Comparison of ENCODE assay signal across 18 cellular contexts in the genomic region with DNA sequence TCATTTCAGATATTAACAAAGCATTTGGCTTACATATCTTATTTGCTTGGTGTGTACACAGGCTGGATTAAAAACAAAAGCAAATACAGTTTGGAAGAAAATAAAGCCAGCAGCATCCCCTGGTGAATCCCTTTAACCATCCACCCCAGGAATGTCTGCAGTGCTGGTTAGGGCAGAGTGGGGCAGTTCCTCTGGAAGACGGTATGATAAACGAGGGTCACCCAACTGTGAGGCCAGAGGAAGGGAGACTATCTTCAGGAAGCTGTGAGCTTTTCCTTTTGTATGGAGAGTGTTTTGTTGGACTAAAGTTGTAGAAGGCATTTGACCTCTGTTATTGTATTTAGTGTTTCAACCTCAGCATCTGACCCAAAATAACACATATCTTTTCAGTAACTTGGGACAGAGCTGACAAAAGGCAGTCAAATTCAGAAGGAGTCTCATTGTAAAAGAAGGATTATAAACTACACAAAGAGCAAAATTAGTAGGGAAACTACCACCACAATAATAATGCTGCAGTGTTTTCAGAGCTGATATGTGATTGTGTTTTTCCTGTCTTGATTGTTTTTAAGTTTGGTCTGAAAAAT.
DNase-seq lines count a peak whose midpoint lies in the region; FAIRE-seq and TF ChIP-seq lines count a peak whose summit lies in the region.
"Had no signal": no experiment of that assay in that cellular context is flagged by ENCODE, and none has a peak within 500 bp of the region (broad histone marks: within the 10 kb centered on the region; RNA-seq: fewer than 3 reads in every experiment).

No MANE protein-coding gene starts in this region.

- FAIRE-seq in astrocyte (lab: Jason Lieb, UNC) = peak; percentile 34
- FAIRE-seq: K562 had no signal

- POLR2A ChIA-PET in activated CD4-positive, alpha-beta T cell treated with anti-CD3 and anti-CD28 coated beads, Interleukin-2, amount 10 ng/mL, durations not matched to agents 7 days and 5 days (lab: Charles Lee) = interaction anchor here (0.6 kb wide), 1 partner anchor 47 kb away, joined by 5 read pairs; no protein-coding TSS in a partner anchor

- H3K9ac ChIP-seq in astrocyte (ENCODE audit: low read length) (no peak overlapping the region), iPS-20b (ENCODE audit: low read depth, low read length) (peak overlapping the region; percentile 29; the same call in 1 of the 2 replicates)

- peaks cover 16% of the 10 kb centered on the region for H4K20me1 ChIP-seq in astrocyte (ENCODE audit: insufficient read depth, low read length)

- H3K79me2 ChIP-seq in astrocyte (ENCODE audit: insufficient read depth, low read length) = peaks cover 48% of the 10 kb centered on the region

- H3K9me3 ChIP-seq in astrocyte (ENCODE audit: insufficient read depth, low read depth, low read length) (no peaks in the 10 kb centered on the region), iPS-20b (ENCODE audit: insufficient read depth, low read depth, low read length) (no peaks in the 10 kb centered on the region)
- H3K9me3 ChIP-seq: mucosa of descending colon, neutrophil, thoracic aorta had no signal

- H3K27ac ChIP-seq in astrocyte (ENCODE audit: low read depth, low read length) (no peak overlapping the region), iPS-20b (ENCODE audit: low read length) (no peak overlapping the region)
- H3K27ac ChIP-seq: RWPE1 had no signal

- no peaks in the 10 kb centered on the region for H3K36me3 Mint-ChIP-seq in astrocyte (ENCODE audit: low read depth, unreplicated experiment)
- H3K36me3 Mint-ChIP-seq in activated CD4-positive, alpha-beta T cell treated with anti-CD3 and anti-CD28 coated beads, Interleukin-2, amount 10 ng/mL, durations not matched to agents 7 days and 5 days (ENCODE audit: low read depth) = no peaks in the 10 kb centered on the region
- H3K36me3 Mint-ChIP-seq: CD8-positive, alpha-beta memory T cell had no signal

- H3K36me3 ChIP-seq in H7 (replicated peaks; ENCODE audit: control insufficient read depth, insufficient read depth, low read length) = no peaks in the 10 kb centered on the region
- H3K36me3 ChIP-seq in astrocyte (ENCODE audit: insufficient read depth, low read length) = no peaks in the 10 kb centered on the region
- no peaks in the 10 kb centered on the region for H3K36me3 ChIP-seq in iPS-20b (ENCODE audit: insufficient read depth, low read depth, low read length)
- H3K36me3 ChIP-seq: neutrophil, thoracic aorta had no signal

- no peak overlapping the region for H2AFZ ChIP-seq in astrocyte (ENCODE audit: low read depth, low read length)

- no peak overlapping the region for H3K27ac Mint-ChIP-seq in astrocyte (ENCODE audit: unreplicated experiment)
- no peak overlapping the region for H3K27ac Mint-ChIP-seq in activated CD4-positive, alpha-beta T cell treated with anti-CD3 and anti-CD28 coated beads, Interleukin-2, amount 10 ng/mL, durations not matched to agents 7 days and 5 days
- H3K27ac Mint-ChIP-seq: CD8-positive, alpha-beta memory T cell had no signal

- CTCF ChIA-PET in activated CD4-positive, alpha-beta T cell treated with anti-CD3 and anti-CD28 coated beads, Interleukin-2, amount 10 ng/mL, durations not matched to agents 7 days and 5 days (lab: Charles Lee) = no interaction called here

- H3K9me3 Mint-ChIP-seq in astrocyte (ENCODE audit: unreplicated experiment) = peaks cover 2% of the 10 kb centered on the region
- H3K9me3 Mint-ChIP-seq in activated CD4-positive, alpha-beta T cell treated with anti-CD3 and anti-CD28 coated beads, Interleukin-2, amount 10 ng/mL, durations not matched to agents 7 days and 5 days = no peaks in the 10 kb centered on the region

- no peak overlapping the region for H3K4me3 ChIP-seq in H7 (ENCODE audit: insufficient read depth, low read depth, low read length)
- H3K4me3 ChIP-seq in astrocyte (ENCODE audit: insufficient read depth, low read depth, low read length) = no peak overlapping the region
- H3K4me3 ChIP-seq in iPS-20b (ENCODE audit: low read length) = peak overlapping the region; percentile 33; the same call in 1 of the 2 replicates
- H3K4me3 ChIP-seq: K562, mucosa of descending colon, thoracic aorta had no signal

- no peak for TF ChIP-seq CTCF in astrocyte (IDR thresholded peaks at IDR 0.05; ENCODE audit: insufficient read depth, low read depth, low read length)

- H3K4me1 Mint-ChIP-seq in astrocyte (ENCODE audit: low read depth, unreplicated experiment) = peaks cover 36% of the 10 kb centered on the region
- peaks cover 3% of the 10 kb centered on the region for H3K4me1 Mint-ChIP-seq in activated CD4-positive, alpha-beta T cell treated with anti-CD3 and anti-CD28 coated beads, Interleukin-2, amount 10 ng/mL, durations not matched to agents 7 days and 5 days
- H3K4me1 Mint-ChIP-seq: CD8-positive, alpha-beta memory T cell had no signal

- H3K4me3 Mint-ChIP-seq in astrocyte (ENCODE audit: unreplicated experiment) = no peak overlapping the region
- no peak overlapping the region for H3K4me3 Mint-ChIP-seq in activated CD4-positive, alpha-beta T cell treated with anti-CD3 and anti-CD28 coated beads, Interleukin-2, amount 10 ng/mL, durations not matched to agents 7 days and 5 days
- H3K4me3 Mint-ChIP-seq: CD8-positive, alpha-beta memory T cell had no signal

- no peaks in the 10 kb centered on the region for H3K27me3 Mint-ChIP-seq in astrocyte (ENCODE audit: low read depth, unreplicated experiment)
- H3K27me3 Mint-ChIP-seq in activated CD4-positive, alpha-beta T cell treated with anti-CD3 and anti-CD28 coated beads, Interleukin-2, amount 10 ng/mL, durations not matched to agents 7 days and 5 days = peaks cover 26% of the 10 kb centered on the region

- peaks cover 7% of the 10 kb centered on the region for H3K4me1 ChIP-seq in astrocyte (ENCODE audit: insufficient read depth, low read length)
- H3K4me1 ChIP-seq in iPS-20b (ENCODE audit: insufficient read depth, low read length) = peaks cover 49% of the 10 kb centered on the region; the same call in 1 of the 2 replicates

- no peak overlapping the region for H3K4me2 ChIP-seq in astrocyte (ENCODE audit: low read length)

- DNase-seq in H7 = peak; percentile 22
- DNase-seq in astrocyte (ENCODE audit: low read depth) = no peak
- DNase-seq in pulmonary artery endothelial cell (ENCODE audit: low read depth, low spot score) = peak; percentile 36
- DNase-seq in RKO (ENCODE audit: low spot score) = no peak
- no peak for DNase-seq in activated CD4-positive, alpha-beta T cell treated with anti-CD3 and anti-CD28 coated beads, Interleukin-2, amount 10 ng/mL, durations not matched to agents 7 days and 5 days
- no peak for DNase-seq in inferior parietal cortex (ENCODE audit: extremely low spot score)
- DNase-seq in NCI-H2081 (lab: John Stamatoyannopoulos, UW) = no peak
- DNase-seq: activated naive CD4-positive, alpha-beta T cell; amygdala; CD8-positive, alpha-beta memory T cell; mucosa of descending colon; NCI-H2029; NCI-H446 had no signal

- no peaks in the 10 kb centered on the region for H3K27me3 ChIP-seq in H7 (ENCODE audit: control insufficient read depth, insufficient read depth, low read length)
- H3K27me3 ChIP-seq in astrocyte (ENCODE audit: insufficient read depth, low read length) = no peaks in the 10 kb centered on the region
- no peaks in the 10 kb centered on the region for H3K27me3 ChIP-seq in iPS-20b (ENCODE audit: insufficient read depth, low read length)
- H3K27me3 ChIP-seq: neutrophil had no signal

Comparison
In these comparisons a context has a peak if more than half of its experiments do, and no peak if none do; other contexts are left out.
1. DNase-seq: peak in H7 (single experiment) and pulmonary artery endothelial cell (single experiment); none in astrocyte (single experiment), RKO (single experiment), activated CD4-positive, alpha-beta T cell treated with anti-CD3 and anti-CD28 coated beads, Interleukin-2, amount 10 ng/mL, durations not matched to agents 7 days and 5 days (single experiment), inferior parietal cortex (single experiment) and NCI-H2081 (0 of 2).